13 cellular contexts compared by ENCODE assay signal in the genomic region with DNA sequence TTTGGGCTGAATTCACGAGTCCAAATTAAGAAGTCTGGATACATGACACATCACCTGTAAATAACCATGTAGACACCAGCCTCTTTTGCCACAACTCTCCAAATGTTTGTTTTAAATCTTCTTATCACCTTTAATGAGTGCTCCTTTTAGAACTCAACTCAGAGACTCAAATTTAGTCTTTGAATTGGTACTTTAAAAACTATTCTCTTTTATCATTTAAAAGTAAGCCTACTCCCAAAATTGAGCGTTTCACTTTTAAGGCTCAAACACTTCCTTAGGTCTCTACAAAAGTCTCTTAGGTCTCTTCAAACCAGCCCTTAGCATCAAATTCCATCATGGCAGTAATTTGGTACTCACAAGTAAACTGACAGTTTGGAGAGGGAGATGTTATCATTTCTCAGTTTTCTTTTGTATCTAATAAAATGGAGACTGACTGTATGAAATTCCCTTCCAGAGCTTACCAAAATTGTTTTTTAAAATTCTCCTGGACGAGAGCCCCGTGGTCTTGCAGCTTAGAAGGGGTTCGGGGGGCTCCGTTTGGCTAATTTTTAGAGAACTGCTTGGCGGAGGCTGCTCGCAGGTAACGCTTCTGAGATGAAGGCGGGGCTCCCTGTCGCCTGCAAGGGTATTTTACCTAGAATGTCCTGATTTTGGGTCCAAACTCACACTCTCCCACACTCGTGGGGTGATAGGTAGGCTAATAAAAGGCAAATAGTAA.
"Had no signal": no experiment of that assay in that cellular context is flagged by ENCODE, and none has a peak within 500 bp of the region (broad histone marks: within the 10 kb centered on the region; RNA-seq: fewer than 3 reads in every experiment).

No MANE protein-coding gene starts in this region.

- H3K36me3 ChIP-seq: brain microvascular endothelial cell, esophagus squamous epithelium, left ventricle myocardium inferior, neutrophil, upper lobe of right lung had no signal

- H3K4me3 ChIP-seq: esophagus squamous epithelium, left ventricle myocardium inferior, upper lobe of right lung had no signal

- FAIRE-seq: islet of Langerhans, small intestine had no signal

- H3K27ac ChIP-seq: brain microvascular endothelial cell, esophagus squamous epithelium, left ventricle myocardium inferior, neutrophil, upper lobe of right lung had no signal

- H3K9me3 ChIP-seq: esophagus squamous epithelium, left ventricle myocardium inferior, neutrophil, upper lobe of right lung had no signal

- DNase-seq: activated CD8-positive, alpha-beta memory T cell treated with anti-CD3 and anti-CD28 coated beads, Interleukin-2, amount 50 U/mL, for 48 hours; activated CD8-positive, alpha-beta T cell treated with anti-CD3 and anti-CD28 coated beads, Interleukin-2, amount 10 ng/mL, durations not matched to agents 7 days and 5 days; activated naive CD4-positive, alpha-beta T cell treated with anti-CD3 and anti-CD28 coated beads, Interleukin-2, amount 10 ng/mL, durations not matched to agents 7 days and 5 days; brain microvascular endothelial cell; esophagus squamous epithelium; foreskin fibroblast; left ventricle myocardium inferior; right cardiac atrium; small intestine; T-helper 9 cell; upper lobe of right lung had no signal
